17 cellular contexts compared by ENCODE assay signal in the genomic region with DNA sequence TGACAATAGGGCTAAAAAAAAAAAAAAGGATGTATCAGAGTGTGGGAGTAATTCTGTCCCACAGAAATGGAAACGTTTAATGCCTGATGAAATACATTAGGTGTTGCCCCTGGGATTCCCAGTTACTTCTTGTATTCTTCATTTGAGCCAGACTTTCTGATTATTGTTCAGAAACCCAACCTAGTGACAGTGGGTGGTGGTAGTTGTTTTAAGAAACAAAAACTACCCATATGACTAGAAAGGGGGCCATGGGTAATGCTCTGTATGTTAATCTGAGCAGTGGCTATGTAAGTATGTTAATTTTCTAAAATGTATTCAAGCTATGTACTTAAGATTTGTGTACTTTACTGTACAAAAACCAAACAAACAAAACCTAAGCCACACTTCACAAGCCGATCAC.
A peak's percentile ranks its signal among the peaks of the same experiment; 100 is the strongest.
DNase-seq lines count a peak whose midpoint lies in the region; ATAC-seq lines count a peak whose summit lies in the region.
"Had no signal": no experiment of that assay in that cellular context is flagged by ENCODE, and none has a peak within 500 bp of the region (broad histone marks: within the 10 kb centered on the region; RNA-seq: fewer than 3 reads in every experiment).

No MANE protein-coding gene starts in this region.

- H3K4me1 ChIP-seq in SJCRH30: peaks cover 53% of the 10 kb centered on the region
- H3K4me1 ChIP-seq: colonic mucosa, uterus had no signal

- no peaks in the 10 kb centered on the region for H3K9me3 Mint-ChIP-seq in activated naive CD8-positive, alpha-beta T cell treated with anti-CD3 and anti-CD28 coated beads, Interleukin-2, amount 50 U/mL, for 24 hours
- no peaks in the 10 kb centered on the region for H3K9me3 Mint-ChIP-seq in activated naive CD8-positive, alpha-beta T cell treated with anti-CD3 and anti-CD28 coated beads for 36 hours
- H3K9me3 Mint-ChIP-seq in stimulated activated naive CD8-positive, alpha-beta T cell treated with anti-CD3 and anti-CD28 coated beads, Interleukin-15, amount 100 ng/mL, for 72 hours: no peaks in the 10 kb centered on the region
- H3K9me3 Mint-ChIP-seq: activated CD4-positive, alpha-beta memory T cell treated with anti-CD3 and anti-CD28 coated beads for 36 hours had no signal

- no peaks in the 10 kb centered on the region for H3K9me3 ChIP-seq in SJCRH30 (replicated peaks)
- H3K9me3 ChIP-seq: colonic mucosa, gastrocnemius medialis, left ventricle myocardium inferior, uterus had no signal

- no peak for DNase-seq in activated naive CD8-positive, alpha-beta T cell treated with anti-CD3 and anti-CD28 coated beads, Interleukin-2, amount 50 U/mL, for 24 hours
- DNase-seq in activated naive CD8-positive, alpha-beta T cell treated with anti-CD3 and anti-CD28 coated beads for 36 hours: no peak
- DNase-seq in SJCRH30 (no peak), A172 (ENCODE audit: low spot score) (no peak), COLO668 (lab: John Stamatoyannopoulos, UW; ENCODE audit: unreplicated experiment) (no peak), activated gamma-delta T cell (lab: John Stamatoyannopoulos, UW) (no peak)
- no peak for DNase-seq in stimulated activated naive CD8-positive, alpha-beta T cell treated with anti-CD3 and anti-CD28 coated beads, Interleukin-15, amount 100 ng/mL, for 72 hours
- DNase-seq: activated CD4-positive, alpha-beta memory T cell treated with anti-CD3 and anti-CD28 coated beads for 36 hours; anterior cingulate cortex; colonic mucosa; gastrocnemius medialis; HCEC 1CT; left ventricle myocardium inferior; posterior cingulate gyrus; stimulated activated naive CD4-positive, alpha-beta T cell treated with Interleukin-2 at 50 U/mL for 16 hours; uterus had no signal

- H3K36me3 Mint-ChIP-seq in activated naive CD8-positive, alpha-beta T cell treated with anti-CD3 and anti-CD28 coated beads, Interleukin-2, amount 50 U/mL, for 24 hours (ENCODE audit: low read depth): no peaks in the 10 kb centered on the region
- no peaks in the 10 kb centered on the region for H3K36me3 Mint-ChIP-seq in activated naive CD8-positive, alpha-beta T cell treated with anti-CD3 and anti-CD28 coated beads for 36 hours
- H3K36me3 Mint-ChIP-seq: activated CD4-positive, alpha-beta memory T cell treated with anti-CD3 and anti-CD28 coated beads for 36 hours had no signal

- peaks cover 17% of the 10 kb centered on the region for H3K27me3 Mint-ChIP-seq in activated naive CD8-positive, alpha-beta T cell treated with anti-CD3 and anti-CD28 coated beads, Interleukin-2, amount 50 U/mL, for 24 hours
- no peaks in the 10 kb centered on the region for H3K27me3 Mint-ChIP-seq in activated naive CD8-positive, alpha-beta T cell treated with anti-CD3 and anti-CD28 coated beads for 36 hours
- peaks cover 43% of the 10 kb centered on the region for H3K27me3 Mint-ChIP-seq in stimulated activated naive CD8-positive, alpha-beta T cell treated with anti-CD3 and anti-CD28 coated beads, Interleukin-15, amount 100 ng/mL, for 72 hours

- H3K27ac ChIP-seq in SJCRH30: peak overlapping the region; percentile 81; the same call in 1 of the 2 replicates
- H3K27ac ChIP-seq: colonic mucosa, gastrocnemius medialis, left ventricle myocardium inferior had no signal

- H3K4me3 Mint-ChIP-seq in activated naive CD8-positive, alpha-beta T cell treated with anti-CD3 and anti-CD28 coated beads, Interleukin-2, amount 50 U/mL, for 24 hours: no peak overlapping the region
- no peak overlapping the region for H3K4me3 Mint-ChIP-seq in activated naive CD8-positive, alpha-beta T cell treated with anti-CD3 and anti-CD28 coated beads for 36 hours
- H3K4me3 Mint-ChIP-seq in stimulated activated naive CD8-positive, alpha-beta T cell treated with anti-CD3 and anti-CD28 coated beads, Interleukin-15, amount 100 ng/mL, for 72 hours: no peak overlapping the region
- H3K4me3 Mint-ChIP-seq: activated CD4-positive, alpha-beta memory T cell treated with anti-CD3 and anti-CD28 coated beads for 36 hours had no signal

- ATAC-seq in activated naive CD8-positive, alpha-beta T cell treated with anti-CD3 and anti-CD28 coated beads, Interleukin-2, amount 50 U/mL, for 24 hours: peak; percentile 45
- ATAC-seq in HG02678 (IDR thresholded peaks at IDR 0.05; ENCODE audit: unreplicated experiment): peak; percentile 77
- ATAC-seq in stimulated activated naive CD8-positive, alpha-beta T cell treated with anti-CD3 and anti-CD28 coated beads, Interleukin-15, amount 100 ng/mL, for 72 hours: peak; percentile 87

- no peak overlapping the region for H3K4me3 ChIP-seq in SJCRH30
- H3K4me3 ChIP-seq: colonic mucosa, gastrocnemius medialis, left ventricle myocardium inferior, uterus had no signal

- peaks cover 5% of the 10 kb centered on the region for H3K4me1 Mint-ChIP-seq in activated naive CD8-positive, alpha-beta T cell treated with anti-CD3 and anti-CD28 coated beads, Interleukin-2, amount 50 U/mL, for 24 hours
- no peaks in the 10 kb centered on the region for H3K4me1 Mint-ChIP-seq in activated naive CD8-positive, alpha-beta T cell treated with anti-CD3 and anti-CD28 coated beads for 36 hours
- H3K4me1 Mint-ChIP-seq in stimulated activated naive CD8-positive, alpha-beta T cell treated with anti-CD3 and anti-CD28 coated beads, Interleukin-15, amount 100 ng/mL, for 72 hours: no peaks in the 10 kb centered on the region

- H3K36me3 ChIP-seq in SJCRH30: peaks cover 50% of the 10 kb centered on the region
- H3K36me3 ChIP-seq: colonic mucosa, gastrocnemius medialis, uterus had no signal

- H3K27me3 ChIP-seq in SJCRH30: no peaks in the 10 kb centered on the region
- H3K27me3 ChIP-seq: colonic mucosa, gastrocnemius medialis, uterus had no signal

- no peak overlapping the region for H3K27ac Mint-ChIP-seq in activated naive CD8-positive, alpha-beta T cell treated with anti-CD3 and anti-CD28 coated beads, Interleukin-2, amount 50 U/mL, for 24 hours
- H3K27ac Mint-ChIP-seq in activated naive CD8-positive, alpha-beta T cell treated with anti-CD3 and anti-CD28 coated beads for 36 hours: no peak overlapping the region
- H3K27ac Mint-ChIP-seq in stimulated activated naive CD8-positive, alpha-beta T cell treated with anti-CD3 and anti-CD28 coated beads, Interleukin-15, amount 100 ng/mL, for 72 hours: peak overlapping the region; percentile 79 to 82
- H3K27ac Mint-ChIP-seq: activated CD4-positive, alpha-beta memory T cell treated with anti-CD3 and anti-CD28 coated beads for 36 hours had no signal

Comparison
In these comparisons a context has a peak if more than half of its experiments do, and no peak if none do; other contexts are left out.
1. H3K27ac Mint-ChIP-seq: peak in stimulated activated naive CD8-positive, alpha-beta T cell treated with anti-CD3 and anti-CD28 coated beads, Interleukin-15, amount 100 ng/mL, for 72 hours (2 of 2); none in activated naive CD8-positive, alpha-beta T cell treated with anti-CD3 and anti-CD28 coated beads, Interleukin-2, amount 50 U/mL, for 24 hours (single experiment) and activated naive CD8-positive, alpha-beta T cell treated with anti-CD3 and anti-CD28 coated beads for 36 hours (single experiment).
2. Peak in every context shown above with its lines, with median percentiles within 50 percentile points of each other: ATAC-seq.